In genomic region chr20:3239026-3239866, GRCh38 we compare ENCODE assay signal across 8 cellular contexts. TPM values are rescaled to one million over a fixed set of nuclear protein-coding genes. Genes with fewer than 3 reads are reported as not detected.
DNase-seq lines count a peak whose midpoint lies in the region; ATAC-seq and TF ChIP-seq lines count a peak whose summit lies in the region.

Gene SLC4A11, minus strand, starts transcription at chr20:3239190. Its CDS starts 53 bp downstream, at chr20:3239137.

- H3K4me3 ChIP-seq in epithelial cell of proximal tubule (ENCODE audit: low read depth, low read length), result peak within 1 kb of the TSS; percentile 70

- TF ChIP-seq CTCF in C4-2B (conservative IDR thresholded peaks at IDR 0.05) (no peak), epithelial cell of proximal tubule (conservative IDR thresholded peaks at IDR 0.05; ENCODE audit: low read depth, low read length) (no peak)

- H3K27ac ChIP-seq in C4-2B, result peak within 1 kb of the TSS; percentile 42

- DNase-seq in NCI-H1105 treated with DMSO at 0.1 percent for 48 hours (lab: John Stamatoyannopoulos, UW) (peak; percentile 47), epithelial cell of proximal tubule (ENCODE audit: low read depth) (no peak), mucosa of gallbladder (ENCODE audit: low spot score) (peak; percentile 47), ureter (ENCODE audit: low spot score) (peak; percentile 66)
- peak; percentile 46 to 51 for DNase-seq in activated CD4-positive, alpha-beta T cell treated with anti-CD3 and anti-CD28 coated beads, Interleukin-2, amount 50 U/mL, for 48 hours
- no peak for DNase-seq in activated CD4-positive, CD25-positive, alpha-beta regulatory T cell (lab: John Stamatoyannopoulos, UW)

- peak; percentile 67 for ATAC-seq in GM19397 (IDR thresholded peaks at IDR 0.05; ENCODE audit: unreplicated experiment)

RNA-seq across cellular contexts. Expression of gene SLC4A11, which starts in this region (rescaled TPM):
- total RNA-seq in epithelial cell of proximal tubule (3.6 and 5.1 TPM in 2 replicates), mucosa of gallbladder (4.8 TPM), ureter (56.3 TPM)

Comparison
In these comparisons a context has a peak if more than half of its experiments do, and no peak if none do; other contexts are left out.
1. DNase-seq: peak in NCI-H1105 treated with DMSO at 0.1 percent for 48 hours (single experiment), activated CD4-positive, alpha-beta T cell treated with anti-CD3 and anti-CD28 coated beads, Interleukin-2, amount 50 U/mL, for 48 hours (2 of 2), mucosa of gallbladder (single experiment) and ureter (single experiment); none in epithelial cell of proximal tubule (single experiment) and activated CD4-positive, CD25-positive, alpha-beta regulatory T cell (0 of 4).